30 cellular contexts compared by ENCODE assay signal in genomic region chr1:112528076-112528475, GRCh38. TPM values are rescaled to one million over a fixed set of nuclear protein-coding genes. Genes with fewer than 3 reads are reported as not detected.
"Had no signal": no experiment of that assay in that cellular context is flagged by ENCODE, and none has a peak within 500 bp of the region (broad histone marks: within the 10 kb centered on the region; RNA-seq: fewer than 3 reads in every experiment).

No MANE protein-coding gene starts in this region.

- H3K27me3 Mint-ChIP-seq: activated B cell treated with CpG ODN at 0.5 μM for 24 hours; activated naive CD8-positive, alpha-beta T cell; central memory CD8-positive, alpha-beta T cell; naive thymus-derived CD8-positive, alpha-beta T cell; T-helper 17 cell had no signal

- ATAC-seq: activated T-cell treated with anti-CD3 and anti-CD28 coated beads, Interleukin-2, amount 50 U/mL, for 4 hours; gastrocnemius medialis; left colon; naive thymus-derived CD8-positive, alpha-beta T cell; sciatic nerve; T-helper 17 cell had no signal

- H3K27ac ChIP-seq: adrenal gland, ascending aorta, breast epithelium, gastrocnemius medialis, neutrophil, thoracic aorta, upper lobe of left lung had no signal

- H3K9me3 Mint-ChIP-seq: activated B cell treated with CpG ODN at 0.5 μM for 24 hours; activated T-cell treated with anti-CD3 and anti-CD28 coated beads, Interleukin-2, amount 50 U/mL, for 4 hours; activated T-helper 2 cell treated with anti-CD3 and anti-CD28 coated beads, Interferon-gamma antibody, Interleukin-2, Interleukin-4, amounts not matched to agents 10 μg/mL and 5 μg/mL and 100 μg/mL, durations not matched to agents 14 hours and 24 hours and 36 hours; central memory CD8-positive, alpha-beta T cell; endodermal cell; naive thymus-derived CD8-positive, alpha-beta T cell had no signal

- H3K4me1 Mint-ChIP-seq: activated B cell treated with CpG ODN at 0.5 μM for 24 hours; central memory CD8-positive, alpha-beta T cell; naive thymus-derived CD8-positive, alpha-beta T cell had no signal

- H3K4me3 ChIP-seq: adrenal gland, ascending aorta, breast epithelium, esophagus squamous epithelium, gastrocnemius medialis, thoracic aorta, upper lobe of left lung had no signal

- DNase-seq: activated B cell treated with CpG ODN at 0.5 μM for 24 hours; activated CD4-positive, alpha-beta T cell treated with anti-CD3 and anti-CD28 coated beads for 4 hours; activated CD4-positive, alpha-beta T cell treated with anti-CD3 and anti-CD28 coated beads, Interleukin-2, amount 50 U/mL, for 48 hours; activated CD8-positive, alpha-beta memory T cell treated with anti-CD3 and anti-CD28 coated beads, Interleukin-2, amount 50 U/mL, for 48 hours; activated naive CD4-positive, alpha-beta T cell; activated T-cell treated with anti-CD3 and anti-CD28 coated beads, Interleukin-2, amount 50 U/mL, for 4 hours; adrenal gland; cortex of kidney; esophagus squamous epithelium; gastrocnemius medialis; head of caudate nucleus; hypothalamus; left colon; naive thymus-derived CD8-positive, alpha-beta T cell; posterior cingulate gyrus; stimulated activated CD4-positive, alpha-beta T cell treated with anti-CD3 and anti-CD28 coated beads, Interleukin-4, amount 100 ng/mL, for 1 hour; stimulated activated naive CD4-positive, alpha-beta T cell; SW 1271; T-helper 17 cell; upper lobe of left lung had no signal

- H3K27ac Mint-ChIP-seq: activated B cell treated with CpG ODN at 0.5 μM for 24 hours; activated naive CD8-positive, alpha-beta T cell; activated T-helper 2 cell treated with anti-CD3 and anti-CD28 coated beads, Interferon-gamma antibody, Interleukin-2, Interleukin-4, amounts not matched to agents 10 μg/mL and 5 μg/mL and 100 μg/mL, durations not matched to agents 14 hours and 24 hours and 36 hours; endodermal cell; T-helper 17 cell had no signal

- H3K9me3 ChIP-seq: adrenal gland, ascending aorta, breast epithelium, esophagus squamous epithelium, gastrocnemius medialis, neutrophil, thoracic aorta, upper lobe of left lung had no signal

- H3K27me3 ChIP-seq: adrenal gland, ascending aorta, breast epithelium, esophagus squamous epithelium, gastrocnemius medialis, neutrophil, upper lobe of left lung had no signal

- H3K36me3 ChIP-seq: breast epithelium had no signal

- H3K4me1 ChIP-seq: ascending aorta, breast epithelium, gastrocnemius medialis, upper lobe of left lung had no signal

- H3K4me3 Mint-ChIP-seq: activated B cell treated with CpG ODN at 0.5 μM for 24 hours; activated naive CD8-positive, alpha-beta T cell; activated T-cell treated with anti-CD3 and anti-CD28 coated beads, Interleukin-2, amount 50 U/mL, for 4 hours; central memory CD8-positive, alpha-beta T cell; endodermal cell; naive thymus-derived CD8-positive, alpha-beta T cell; T-helper 17 cell had no signal

RNA-seq across cellular contexts. Expression of gene WNT2B, which starts 19.3 kb away (rescaled TPM):
- total RNA-seq: activated CD8-positive, alpha-beta memory T cell treated with anti-CD3 and anti-CD28 coated beads for 36 hours had no signal
